8 cellular contexts compared by ENCODE assay signal in genomic region chr16:58127634-58128033, GRCh38. TPM values are rescaled to one million over a fixed set of nuclear protein-coding genes. Genes with fewer than 3 reads are reported as not detected.
DNase-seq lines count a peak whose midpoint lies in the region; FAIRE-seq and TF ChIP-seq lines count a peak whose summit lies in the region.

No MANE protein-coding gene starts in this region.

- TF ChIP-seq CTCF in fibroblast of lung (conservative IDR thresholded peaks at IDR 0.05 in 1 of 2, IDR thresholded peaks at IDR 0.05 in 1 of 2; ENCODE audit: low read depth in 1 of 2, low read length in 2 of 2): peak; percentile 11 to 28

- H3K4me1 ChIP-seq in SJCRH30 (peaks cover 9% of the 10 kb centered on the region; the same call in 1 of the 2 replicates), fibroblast of lung (ENCODE audit: control insufficient read depth, extremely low read depth, insufficient read depth, low read length) (peaks cover 5% of the 10 kb centered on the region)

- H3K27ac ChIP-seq in SJCRH30 (no peak overlapping the region), fibroblast of lung (ENCODE audit: insufficient read depth, low read length) (peak overlapping the region; percentile 86)

- H3K9me3 ChIP-seq in SJCRH30 (replicated peaks) (no peaks in the 10 kb centered on the region), fibroblast of lung (ENCODE audit: control insufficient read depth, insufficient read depth, low read depth, low read length) (no peaks in the 10 kb centered on the region)

- peaks cover 50% of the 10 kb centered on the region for H3K79me2 ChIP-seq in fibroblast of lung (ENCODE audit: control insufficient read depth, insufficient read depth, low read length)

- H4K20me1 ChIP-seq in fibroblast of lung (ENCODE audit: control insufficient read depth, extremely low read depth, insufficient read depth, low read length): no peaks in the 10 kb centered on the region

- no peak overlapping the region for H2AFZ ChIP-seq in fibroblast of lung (ENCODE audit: low read length)

- H3K36me3 ChIP-seq in SJCRH30 (no peaks in the 10 kb centered on the region), fibroblast of lung (ENCODE audit: control insufficient read depth, insufficient read depth, low read length) (no peaks in the 10 kb centered on the region)

- DNase-seq in GM19239 (ENCODE audit: insufficient read length, low spot score) (no peak), SJCRH30 (no peak), fibroblast of lung (ENCODE audit: low read depth in 2 of 2) (no peak), skeletal muscle cell (ENCODE audit: low read depth) (no peak), NCI-H2029 (lab: John Stamatoyannopoulos, UW) (no peak), NCI-H187 treated with DMSO at 0.1 percent for 48 hours (lab: John Stamatoyannopoulos, UW) (no peak), MV-4-11 (lab: John Stamatoyannopoulos, UW) (no peak), activated gamma-delta T cell treated with Interleukin-2 at 50 U/mL for 16 hours (no peak)

- no peaks in the 10 kb centered on the region for H3K27me3 ChIP-seq in SJCRH30
- H3K27me3 ChIP-seq in fibroblast of lung (ENCODE audit: control insufficient read depth, insufficient read depth, low read length): no peaks in the 10 kb centered on the region

- peak overlapping the region; percentile 91 for H3K4me3 ChIP-seq in SJCRH30
- H3K4me3 ChIP-seq in fibroblast of lung (replicated peaks in 1 of 4; ENCODE audit: control extremely low read depth in 1 of 4, insufficient read depth in 1 of 4, low read depth in 3 of 4, low read length in 4 of 4): peak overlapping the region; percentile 70 to 95 (median 90)
- H3K4me3 ChIP-seq in skeletal muscle cell (ENCODE audit: low read depth, low read length): peak overlapping the region; percentile 90

- peak overlapping the region; percentile 61 for H3K9ac ChIP-seq in fibroblast of lung (ENCODE audit: insufficient read depth, low read length)

- peak overlapping the region; percentile 86 for H3K4me2 ChIP-seq in fibroblast of lung (ENCODE audit: extremely low read depth, insufficient read depth, low read length)

- FAIRE-seq in GM19239 (lab: Jason Lieb, UNC): peak; percentile 23

RNA-seq across cellular contexts. Expression of gene CFAP20, which starts 1.5 kb away (rescaled TPM):
- total RNA-seq in SJCRH30 (2014; rRNA removed; shearing (Covaris generic)): 116 and 119 TPM in 2 replicates
- total RNA-seq in fibroblast of lung: 23.4 and 29.2 TPM in 2 replicates
- 30.2 and 33.2 TPM in 2 replicates for polyA plus RNA-seq in fibroblast of lung
- polyA plus RNA-seq in fibroblast of lung (2012): 22.8 and 31.8 TPM in 2 replicates
- polyA minus RNA-seq in fibroblast of lung (ENCODE audit: low replicate concordance): 20.3 and 22.2 TPM in 2 replicates
